1 cellular context compared by ENCODE assay signal in the genomic region with DNA sequence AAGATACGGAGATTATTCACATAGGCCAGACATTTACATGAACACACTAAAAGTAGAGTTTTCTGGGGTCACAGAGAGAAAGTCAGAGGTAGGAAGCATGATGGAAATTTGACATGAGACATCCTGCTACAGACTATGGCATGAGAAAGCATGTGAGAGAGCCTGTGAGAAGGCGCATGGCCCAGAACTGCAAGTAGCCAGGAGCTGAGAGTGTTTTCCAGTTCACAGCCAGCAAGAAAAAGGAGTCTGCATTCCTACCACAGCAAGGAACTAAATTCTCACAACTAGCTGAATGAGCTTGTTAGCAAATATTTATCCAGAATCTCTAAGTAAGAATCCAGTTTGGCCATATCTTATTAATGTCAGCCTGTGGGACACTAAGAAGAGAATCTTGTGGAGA.
TF ChIP-seq lines count a peak whose summit lies in the region.

No MANE protein-coding gene starts in this region.

TF ChIP-seq in GM23338, 12 proteins besides CTCF, POLR2A, EP300 and RAD21 (continued from another document):
- TF ChIP-seq, protein P1, sequence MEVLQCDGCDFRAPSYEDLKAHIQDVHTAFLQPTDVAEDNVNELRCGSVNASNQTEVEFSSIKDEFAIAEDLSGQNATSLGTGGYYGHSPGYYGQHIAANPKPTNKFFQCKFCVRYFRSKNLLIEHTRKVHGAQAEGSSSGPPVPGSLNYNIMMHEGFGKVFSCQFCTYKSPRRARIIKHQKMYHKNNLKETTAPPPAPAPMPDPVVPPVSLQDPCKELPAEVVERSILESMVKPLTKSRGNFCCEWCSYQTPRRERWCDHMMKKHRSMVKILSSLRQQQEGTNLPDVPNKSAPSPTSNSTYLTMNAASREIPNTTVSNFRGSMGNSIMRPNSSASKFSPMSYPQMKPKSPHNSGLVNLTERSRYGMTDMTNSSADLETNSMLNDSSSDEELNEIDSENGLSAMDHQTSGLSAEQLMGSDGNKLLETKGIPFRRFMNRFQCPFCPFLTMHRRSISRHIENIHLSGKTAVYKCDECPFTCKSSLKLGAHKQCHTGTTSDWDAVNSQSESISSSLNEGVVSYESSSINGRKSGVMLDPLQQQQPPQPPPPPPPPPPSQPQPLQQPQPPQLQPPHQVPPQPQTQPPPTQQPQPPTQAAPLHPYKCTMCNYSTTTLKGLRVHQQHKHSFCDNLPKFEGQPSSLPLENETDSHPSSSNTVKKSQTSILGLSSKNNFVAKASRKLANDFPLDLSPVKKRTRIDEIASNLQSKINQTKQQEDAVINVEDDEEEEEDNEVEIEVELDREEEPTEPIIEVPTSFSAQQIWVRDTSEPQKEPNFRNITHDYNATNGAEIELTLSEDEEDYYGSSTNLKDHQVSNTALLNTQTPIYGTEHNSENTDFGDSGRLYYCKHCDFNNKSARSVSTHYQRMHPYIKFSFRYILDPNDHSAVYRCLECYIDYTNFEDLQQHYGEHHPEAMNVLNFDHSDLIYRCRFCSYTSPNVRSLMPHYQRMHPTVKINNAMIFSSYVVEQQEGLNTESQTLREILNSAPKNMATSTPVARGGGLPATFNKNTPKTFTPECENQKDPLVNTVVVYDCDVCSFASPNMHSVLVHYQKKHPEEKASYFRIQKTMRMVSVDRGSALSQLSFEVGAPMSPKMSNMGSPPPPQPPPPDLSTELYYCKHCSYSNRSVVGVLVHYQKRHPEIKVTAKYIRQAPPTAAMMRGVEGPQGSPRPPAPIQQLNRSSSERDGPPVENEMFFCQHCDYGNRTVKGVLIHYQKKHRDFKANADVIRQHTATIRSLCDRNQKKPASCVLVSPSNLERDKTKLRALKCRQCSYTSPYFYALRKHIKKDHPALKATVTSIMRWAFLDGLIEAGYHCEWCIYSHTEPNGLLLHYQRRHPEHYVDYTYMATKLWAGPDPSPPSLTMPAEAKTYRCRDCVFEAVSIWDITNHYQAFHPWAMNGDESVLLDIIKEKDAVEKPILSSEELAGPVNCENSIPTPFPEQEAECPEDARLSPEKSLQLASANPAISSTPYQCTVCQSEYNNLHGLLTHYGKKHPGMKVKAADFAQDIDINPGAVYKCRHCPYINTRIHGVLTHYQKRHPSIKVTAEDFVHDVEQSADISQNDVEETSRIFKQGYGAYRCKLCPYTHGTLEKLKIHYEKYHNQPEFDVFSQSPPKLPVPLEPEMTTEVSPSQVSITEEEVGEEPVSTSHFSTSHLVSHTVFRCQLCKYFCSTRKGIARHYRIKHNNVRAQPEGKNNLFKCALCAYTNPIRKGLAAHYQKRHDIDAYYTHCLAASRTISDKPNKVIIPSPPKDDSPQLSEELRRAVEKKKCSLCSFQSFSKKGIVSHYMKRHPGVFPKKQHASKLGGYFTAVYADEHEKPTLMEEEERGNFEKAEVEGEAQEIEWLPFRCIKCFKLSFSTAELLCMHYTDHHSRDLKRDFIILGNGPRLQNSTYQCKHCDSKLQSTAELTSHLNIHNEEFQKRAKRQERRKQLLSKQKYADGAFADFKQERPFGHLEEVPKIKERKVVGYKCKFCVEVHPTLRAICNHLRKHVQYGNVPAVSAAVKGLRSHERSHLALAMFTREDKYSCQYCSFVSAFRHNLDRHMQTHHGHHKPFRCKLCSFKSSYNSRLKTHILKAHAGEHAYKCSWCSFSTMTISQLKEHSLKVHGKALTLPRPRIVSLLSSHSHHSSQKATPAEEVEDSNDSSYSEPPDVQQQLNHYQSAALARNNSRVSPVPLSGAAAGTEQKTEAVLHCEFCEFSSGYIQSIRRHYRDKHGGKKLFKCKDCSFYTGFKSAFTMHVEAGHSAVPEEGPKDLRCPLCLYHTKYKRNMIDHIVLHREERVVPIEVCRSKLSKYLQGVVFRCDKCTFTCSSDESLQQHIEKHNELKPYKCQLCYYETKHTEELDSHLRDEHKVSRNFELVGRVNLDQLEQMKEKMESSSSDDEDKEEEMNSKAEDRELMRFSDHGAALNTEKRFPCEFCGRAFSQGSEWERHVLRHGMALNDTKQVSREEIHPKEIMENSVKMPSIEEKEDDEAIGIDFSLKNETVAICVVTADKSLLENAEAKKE (CRISPR knock-in tag; IDR thresholded peaks at IDR 0.05), result no peak
